In genomic region chr16:48524348-48525200, GRCh38 we compare ENCODE assay signal across 1 cellular context.
TF ChIP-seq lines count a peak whose summit lies in the region.

No MANE protein-coding gene starts in this region.

TF ChIP-seq in HepG2, 621 proteins besides CTCF, POLR2A, EP300 and RAD21 (continued from another document):
- TF ChIP-seq GPBP1L1 (CRISPR knock-in tag; IDR thresholded peaks at IDR 0.05) (no peak), ZNF776 (CRISPR knock-in tag; IDR thresholded peaks at IDR 0.05) (no peak), GATAD1 (CRISPR knock-in tag; IDR thresholded peaks at IDR 0.05) (0 out of 2 replicates have a peak, but pooled peaks have one; percentile 27), GABPA (IDR thresholded peaks at IDR 0.05; ENCODE audit: low read depth, low read length) (no peak), GABPA (CRISPR knock-in tag; IDR thresholded peaks at IDR 0.05; ENCODE audit: low read depth) (no peak), ZFP36 (IDR thresholded peaks at IDR 0.05; ENCODE audit: borderline replicate concordance, low read depth, low read length, partially characterized antibody) (no peak), ZNF33B (CRISPR knock-in tag; IDR thresholded peaks at IDR 0.05) (no peak), ZNF790 (CRISPR knock-in tag; IDR thresholded peaks at IDR 0.05; ENCODE audit: borderline replicate concordance) (no peak), BCL3 (CRISPR knock-in tag; IDR thresholded peaks at IDR 0.05) (peak; percentile 29; the same call in 1 of the 2 replicates), HNRNPH1 (optimal IDR thresholded peaks at IDR 0.05; ENCODE audit: low read depth, low read length) (no peak), RXRA (CRISPR knock-in tag; IDR thresholded peaks at IDR 0.05) (0 out of 2 replicates have a peak, but pooled peaks have one; percentile 37), SKI (IDR thresholded peaks at IDR 0.05; ENCODE audit: partially characterized antibody) (no peak), TRIM24 (CRISPR knock-in tag; IDR thresholded peaks at IDR 0.05) (no peak), ZBTB3 (CRISPR knock-in tag; IDR thresholded peaks at IDR 0.05; ENCODE audit: borderline replicate concordance, low read depth) (peak; percentile 69; the same call in 1 of the 2 replicates), NFAT5 (CRISPR knock-in tag; IDR thresholded peaks at IDR 0.05) (no peak), BCLAF1 (IDR thresholded peaks at IDR 0.05) (no peak), SAP130 (CRISPR knock-in tag; IDR thresholded peaks at IDR 0.05; ENCODE audit: low read depth) (peak; percentile 74), FOXA1 (IDR thresholded peaks at IDR 0.05) (no peak), FOXA1 (CRISPR knock-in tag; IDR thresholded peaks at IDR 0.05) (peak; percentile 78), GPN1 (CRISPR knock-in tag; IDR thresholded peaks at IDR 0.05; ENCODE audit: borderline replicate concordance) (no peak), PRDM10 (CRISPR knock-in tag; IDR thresholded peaks at IDR 0.05; ENCODE audit: low read depth) (no peak), ATRX (CRISPR knock-in tag; IDR thresholded peaks at IDR 0.05; ENCODE audit: borderline replicate concordance) (no peak), HES4 (CRISPR knock-in tag; IDR thresholded peaks at IDR 0.05; ENCODE audit: borderline replicate concordance) (no peak), ZNF264 (CRISPR knock-in tag; IDR thresholded peaks at IDR 0.05) (0 out of 2 replicates have a peak, but pooled peaks have one; percentile 65), ZNF710 (CRISPR knock-in tag; IDR thresholded peaks at IDR 0.05; ENCODE audit: borderline replicate concordance) (no peak), ARNT2 (CRISPR knock-in tag; IDR thresholded peaks at IDR 0.05; ENCODE audit: low read depth) (no peak), NFKB2 (CRISPR knock-in tag; IDR thresholded peaks at IDR 0.05; ENCODE audit: borderline replicate concordance) (no peak), ZNF720 (CRISPR knock-in tag; IDR thresholded peaks at IDR 0.05) (no peak), TERF1 (CRISPR knock-in tag; IDR thresholded peaks at IDR 0.05) (no peak), KDM6A (CRISPR knock-in tag; IDR thresholded peaks at IDR 0.05; ENCODE audit: low read depth) (0 out of 2 replicates have a peak, but pooled peaks have one; percentile 12), ZSCAN12 (CRISPR knock-in tag; IDR thresholded peaks at IDR 0.05) (no peak; the same call in 1 of the 2 replicates), KAT2B (IDR thresholded peaks at IDR 0.05; ENCODE audit: borderline replicate concordance, low read depth, low read length) (no peak), RARG (CRISPR knock-in tag; IDR thresholded peaks at IDR 0.05; ENCODE audit: low read depth) (no peak), SP140L (CRISPR knock-in tag; IDR thresholded peaks at IDR 0.05; ENCODE audit: borderline replicate concordance) (no peak), ZSCAN31 (CRISPR knock-in tag; IDR thresholded peaks at IDR 0.05; ENCODE audit: low read depth) (no peak), ZNF580 (CRISPR knock-in tag; IDR thresholded peaks at IDR 0.05; ENCODE audit: borderline replicate concordance, low read depth) (no peak), ZFP91 (CRISPR knock-in tag; IDR thresholded peaks at IDR 0.05; ENCODE audit: borderline replicate concordance) (peak; percentile 36; the same call in 1 of the 2 replicates), PHF21A (CRISPR knock-in tag; IDR thresholded peaks at IDR 0.05) (0 out of 2 replicates have a peak, but pooled peaks have one; percentile 10), ZNF629 (CRISPR knock-in tag; conservative IDR thresholded peaks at IDR 0.05) (no peak), PTBP1 (IDR thresholded peaks at IDR 0.05; ENCODE audit: low read depth, low read length, poor library complexity, severe bottlenecking) (no peak), MTF2 (CRISPR knock-in tag; IDR thresholded peaks at IDR 0.05; ENCODE audit: borderline replicate concordance) (no peak), SMARCE1 (IDR thresholded peaks at IDR 0.05; ENCODE audit: borderline replicate concordance) (no peak)
